1 cellular context compared by ENCODE assay signal in genomic region chr3:101065962-101066361, GRCh38.
TF ChIP-seq lines count a peak whose summit lies in the region.

No MANE protein-coding gene starts in this region.

TF ChIP-seq in GM23338, 12 proteins besides CTCF, POLR2A, EP300 and RAD21 (continued from another document):
- TF ChIP-seq ZNF462 (CRISPR knock-in tag; IDR thresholded peaks at IDR 0.05) (no peak), NANOG (IDR thresholded peaks at IDR 0.05; ENCODE audit: borderline replicate concordance) (no peak), EZH2phosphoT487 (IDR thresholded peaks at IDR 0.05; ENCODE audit: unreplicated experiment) (no peak), POLR2AphosphoS5 (IDR thresholded peaks at IDR 0.05; ENCODE audit: low read depth) (no peak), ZNF114 (CRISPR knock-in tag; IDR thresholded peaks at IDR 0.05) (no peak), ZNF331 (CRISPR knock-in tag; IDR thresholded peaks at IDR 0.05; ENCODE audit: low read depth) (no peak), JUNB (IDR thresholded peaks at IDR 0.05; ENCODE audit: unreplicated experiment) (no peak)
TF ChIP-seq in GM23338: peak in this region for 0.
